Comparison of ENCODE assay signal across 11 cellular contexts in genomic region chr1:101178341-101178687, GRCh38. TPM values are rescaled to one million over a fixed set of nuclear protein-coding genes. Genes with fewer than 3 reads are reported as not detected.
DNase-seq lines count a peak whose midpoint lies in the region; ATAC-seq lines count a peak whose summit lies in the region.
"Had no signal": no experiment of that assay in that cellular context is flagged by ENCODE, and none has a peak within 500 bp of the region (broad histone marks: within the 10 kb centered on the region; RNA-seq: fewer than 3 reads in every experiment).

No MANE protein-coding gene starts in this region.

- DNase-seq in activated T-cell treated with anti-CD3 and anti-CD28 coated beads, Interleukin-2, amount 50 U/mL, for 72 hours: peak in 1 of 2 donors; percentile 31
- DNase-seq in stimulated activated CD4-positive, alpha-beta T cell treated with anti-CD3 and anti-CD28 coated beads, Interleukin-4, amount 100 ng/mL, for 24 hours: peak; percentile 14
- no peak for DNase-seq in NCI-H2196 treated with DMSO at 0.1 percent for 48 hours (lab: John Stamatoyannopoulos, UW; ENCODE audit: unreplicated experiment)
- DNase-seq: DMS79 treated with DMSO at 0.1 percent for 48 hours, erythroblast, mesenchymal stem cell had no signal

- no peaks in the 10 kb centered on the region for H3K9me3 Mint-ChIP-seq in activated T-cell treated with anti-CD3 and anti-CD28 coated beads, Interleukin-2, amount 50 U/mL, for 72 hours

- H3K27ac Mint-ChIP-seq in activated T-cell treated with anti-CD3 and anti-CD28 coated beads, Interleukin-2, amount 50 U/mL, for 72 hours: peak overlapping the region; percentile 100

- peaks cover 94% of the 10 kb centered on the region for H3K4me1 Mint-ChIP-seq in activated T-cell treated with anti-CD3 and anti-CD28 coated beads, Interleukin-2, amount 50 U/mL, for 72 hours (ENCODE audit: low read depth)

- H3K27me3 Mint-ChIP-seq in activated T-cell treated with anti-CD3 and anti-CD28 coated beads, Interleukin-2, amount 50 U/mL, for 72 hours (ENCODE audit: low read depth): no peaks in the 10 kb centered on the region

- peaks cover under 1 to 2% of the 10 kb centered on the region in 2 donors for H3K36me3 Mint-ChIP-seq in activated T-cell treated with anti-CD3 and anti-CD28 coated beads, Interleukin-2, amount 50 U/mL, for 72 hours (ENCODE audit: insufficient read depth in 2 of 2)

- ATAC-seq in GM18907 (IDR thresholded peaks at IDR 0.05; ENCODE audit: unreplicated experiment) (peak; percentile 18), HG02571 (IDR thresholded peaks at IDR 0.05; ENCODE audit: unreplicated experiment) (peak; percentile 1), GM21529 (IDR thresholded peaks at IDR 0.05; ENCODE audit: unreplicated experiment) (no peak), HG03039 (IDR thresholded peaks at IDR 0.05; ENCODE audit: unreplicated experiment) (no peak)
- no peak for ATAC-seq in activated T-cell treated with anti-CD3 and anti-CD28 coated beads, Interleukin-2, amount 50 U/mL, for 72 hours (replicated peaks in 1 of 2)
- ATAC-seq: HCT116 had no signal

- peak overlapping the region; percentile 69 to 91 for H3K4me3 Mint-ChIP-seq in activated T-cell treated with anti-CD3 and anti-CD28 coated beads, Interleukin-2, amount 50 U/mL, for 72 hours

RNA-seq across cellular contexts. Expression of gene S1PR1, which starts 58.5 kb away (rescaled TPM):
- 100 to 1,000 TPM; 135 to 157 TPM for total RNA-seq in activated T-cell treated with anti-CD3 and anti-CD28 coated beads, Interleukin-2, amount 50 U/mL, for 72 hours

Comparison
In these comparisons a context has a peak if more than half of its experiments do, and no peak if none do; other contexts are left out.
1. ATAC-seq: peak in GM18907 (single experiment) and HG02571 (single experiment); none in activated T-cell treated with anti-CD3 and anti-CD28 coated beads, Interleukin-2, amount 50 U/mL, for 72 hours (0 of 2), GM21529 (single experiment) and HG03039 (single experiment).